Comparison of ENCODE assay signal across 15 cellular contexts in genomic region chr18:41073372-41073954, GRCh38.
A peak's percentile ranks its signal among the peaks of the same experiment; 100 is the strongest.
DNase-seq lines count a peak whose midpoint lies in the region; ATAC-seq, FAIRE-seq and TF ChIP-seq lines count a peak whose summit lies in the region.
"Had no signal": no experiment of that assay in that cellular context is flagged by ENCODE, and none has a peak within 500 bp of the region (broad histone marks: within the 10 kb centered on the region; RNA-seq: fewer than 3 reads in every experiment).

No MANE protein-coding gene starts in this region.

- H2BK120ac ChIP-seq in mesenchymal stem cell (ENCODE audit: low read depth, low read length) = no peak overlapping the region

- no peak for FAIRE-seq in RCC 7860 (lab: Jason Lieb, UNC)

- no peaks in the 10 kb centered on the region for H3K36me3 ChIP-seq in mesenchymal stem cell (ENCODE audit: control insufficient read depth in 1 of 2, insufficient read depth in 2 of 2, low read depth in 1 of 2, low read length in 2 of 2)
- H3K36me3 ChIP-seq: esophagus muscularis mucosa, uterus, WERI-Rb-1 had no signal

- no peak overlapping the region for H3K9ac ChIP-seq in mesenchymal stem cell (ENCODE audit: low read length)

- no peaks in the 10 kb centered on the region for H3K4me1 ChIP-seq in mesenchymal stem cell (ENCODE audit: control insufficient read depth, insufficient read depth, low read depth, low read length)
- H3K4me1 ChIP-seq: esophagus muscularis mucosa, uterus had no signal

- no peak for ATAC-seq in HG03520 (IDR thresholded peaks at IDR 0.05; ENCODE audit: unreplicated experiment)
- no peak for ATAC-seq in GM19324 (IDR thresholded peaks at IDR 0.05; ENCODE audit: low FRiP score, unreplicated experiment)
- ATAC-seq: left ventricle myocardium superior had no signal

- H3K9me3 ChIP-seq in mesenchymal stem cell (ENCODE audit: control insufficient read depth, low read length) = peaks cover 9% of the 10 kb centered on the region
- H3K9me3 ChIP-seq: esophagus muscularis mucosa, uterus had no signal

- peak; percentile 90 for DNase-seq in EH (ENCODE audit: low read depth)
- DNase-seq in RCC 7860 (ENCODE audit: low spot score) = peak; percentile 38
- DNase-seq in choroid plexus epithelial cell (ENCODE audit: low read depth) = peak; percentile 83
- DNase-seq in mesenchymal stem cell = peak; percentile 62
- DNase-seq in COLO829 (ENCODE audit: low spot score) = no peak
- DNase-seq in NCI-H2029 (lab: John Stamatoyannopoulos, UW) = no peak
- DNase-seq: activated CD8-positive, alpha-beta memory T cell treated with anti-CD3 and anti-CD28 coated beads for 24 hours; anterior cingulate cortex; left ventricle myocardium superior; MV-4-11; uterus; WERI-Rb-1 had no signal

- no peak overlapping the region for H3K23ac ChIP-seq in mesenchymal stem cell (ENCODE audit: low read length in 2 of 2)

- no peak for TF ChIP-seq CTCF in choroid plexus epithelial cell (conservative IDR thresholded peaks at IDR 0.05; ENCODE audit: low read depth, low read length)

- H3K79me1 ChIP-seq in mesenchymal stem cell (replicated peaks; ENCODE audit: low read length, poor library complexity, severe bottlenecking) = no peaks in the 10 kb centered on the region

- H3K4ac ChIP-seq in mesenchymal stem cell (ENCODE audit: low read depth in 1 of 2, low read length in 2 of 2) = no peak overlapping the region

- H3K27ac ChIP-seq in mesenchymal stem cell (ENCODE audit: low read length, poor library complexity, severe bottlenecking) = peak overlapping the region; percentile 74
- H3K27ac ChIP-seq: esophagus muscularis mucosa, uterus, WERI-Rb-1 had no signal

- H3K4me3 ChIP-seq in choroid plexus epithelial cell (ENCODE audit: low read depth, low read length) (no peak overlapping the region), mesenchymal stem cell (ENCODE audit: insufficient read depth in 1 of 2, low read depth in 1 of 2, low read length in 2 of 2) (no peak overlapping the region)
- H3K4me3 ChIP-seq: esophagus muscularis mucosa, uterus had no signal

- no peak overlapping the region for H2BK12ac ChIP-seq in mesenchymal stem cell (ENCODE audit: low read length in 2 of 2)

- no peak overlapping the region for H4K91ac ChIP-seq in mesenchymal stem cell (ENCODE audit: low read length)

- no peak overlapping the region for H3K18ac ChIP-seq in mesenchymal stem cell (ENCODE audit: low read depth in 1 of 2, low read length in 2 of 2)

- no peak overlapping the region for H2BK15ac ChIP-seq in mesenchymal stem cell (ENCODE audit: low read depth, poor library complexity, severe bottlenecking)

- no peaks in the 10 kb centered on the region for H3K27me3 ChIP-seq in mesenchymal stem cell (ENCODE audit: control insufficient read depth in 1 of 2, insufficient read depth in 1 of 2, low read length in 2 of 2)
- H3K27me3 ChIP-seq: esophagus muscularis mucosa, uterus had no signal

- H2BK5ac ChIP-seq in mesenchymal stem cell (ENCODE audit: low read depth, low read length, poor library complexity, severe bottlenecking) = no peak overlapping the region

- 88% methylated on average over 2 of the region's 3 CpGs for WGBS in mesenchymal stem cell

- no peak overlapping the region for H4K8ac ChIP-seq in mesenchymal stem cell (ENCODE audit: low read length)

- no peak overlapping the region for H3K4me2 ChIP-seq in mesenchymal stem cell (ENCODE audit: low read length, poor library complexity, severe bottlenecking)

- no peak overlapping the region for H3K14ac ChIP-seq in mesenchymal stem cell (ENCODE audit: low read length in 2 of 2)

- H2AK5ac ChIP-seq in mesenchymal stem cell (ENCODE audit: low read length, severe bottlenecking) = no peak overlapping the region

- H2AFZ ChIP-seq in mesenchymal stem cell (ENCODE audit: low read depth, low read length) = no peak overlapping the region

Comparison
In these comparisons a context has a peak if more than half of its experiments do, and no peak if none do; other contexts are left out.
1. DNase-seq: peak in EH (single experiment), RCC 7860 (single experiment), choroid plexus epithelial cell (single experiment) and mesenchymal stem cell (single experiment); none in COLO829 (single experiment) and NCI-H2029 (single experiment).